ENCODE assay signal across 1 cellular context in the genomic region with DNA sequence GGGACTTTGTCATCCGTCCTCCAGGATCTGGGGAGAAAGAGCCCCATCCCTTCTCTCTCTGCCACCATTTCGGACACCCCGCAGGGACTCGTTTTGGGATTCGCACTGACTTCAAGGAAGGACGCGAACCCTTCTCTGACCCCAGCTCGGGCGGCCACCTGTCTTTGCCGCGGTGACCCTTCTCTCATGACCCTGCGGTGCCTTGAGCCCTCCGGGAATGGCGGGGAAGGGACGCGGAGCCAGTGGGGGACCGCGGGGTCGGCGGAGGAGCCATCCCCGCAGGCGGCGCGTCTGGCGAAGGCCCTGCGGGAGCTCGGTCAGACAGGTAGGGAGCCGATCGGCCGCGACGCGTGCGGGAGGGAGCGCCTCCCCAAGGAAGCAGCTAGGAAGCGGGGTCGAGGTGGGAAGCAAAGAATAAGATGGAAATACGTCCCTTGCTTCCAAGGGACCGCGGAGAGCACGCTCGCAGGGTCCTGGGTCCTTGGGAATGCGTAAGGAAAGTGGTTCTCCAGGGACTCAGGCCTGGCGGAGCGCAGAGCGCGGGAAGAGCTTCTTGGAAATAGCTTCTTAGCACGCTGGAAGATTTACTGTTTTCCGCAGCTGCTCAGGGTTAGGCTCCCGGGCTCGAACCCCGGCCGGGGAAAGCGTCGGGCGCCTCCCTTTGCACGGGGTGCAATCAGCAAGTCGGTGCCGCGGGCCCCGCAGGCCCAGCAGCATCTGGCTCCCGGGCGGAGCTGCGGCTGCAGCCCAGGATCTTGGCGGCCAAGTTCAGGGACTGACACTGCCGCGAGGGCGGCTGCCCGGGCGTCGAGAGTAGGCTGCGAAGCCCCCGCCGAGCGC.
TF ChIP-seq lines count a peak whose summit lies in the region.

No MANE protein-coding gene starts in this region.

TF ChIP-seq in liver, 16 proteins besides CTCF, POLR2A, EP300 and RAD21 (continued from another document):
- no peak for TF ChIP-seq FOXA1 (IDR thresholded peaks at IDR 0.05)
- no peak for TF ChIP-seq TAF1 (conservative IDR thresholded peaks at IDR 0.05)
- TF ChIP-seq HNF4G (IDR thresholded peaks at IDR 0.05) = no peak
- TF ChIP-seq, protein P1, sequence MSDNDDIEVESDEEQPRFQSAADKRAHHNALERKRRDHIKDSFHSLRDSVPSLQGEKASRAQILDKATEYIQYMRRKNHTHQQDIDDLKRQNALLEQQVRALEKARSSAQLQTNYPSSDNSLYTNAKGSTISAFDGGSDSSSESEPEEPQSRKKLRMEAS (IDR thresholded peaks at IDR 0.05) = no peak
- TF ChIP-seq, protein P2, sequence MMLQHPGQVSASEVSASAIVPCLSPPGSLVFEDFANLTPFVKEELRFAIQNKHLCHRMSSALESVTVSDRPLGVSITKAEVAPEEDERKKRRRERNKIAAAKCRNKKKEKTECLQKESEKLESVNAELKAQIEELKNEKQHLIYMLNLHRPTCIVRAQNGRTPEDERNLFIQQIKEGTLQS (IDR thresholded peaks at IDR 0.05) = no peak
- no peak for TF ChIP-seq HNF4A (conservative IDR thresholded peaks at IDR 0.05)
